ENCODE assay signal across 8 cellular contexts in genomic region chr17:28725660-28726395, GRCh38. TPM values are rescaled to one million over a fixed set of nuclear protein-coding genes. Genes with fewer than 3 reads are reported as not detected.
DNase-seq lines count a peak whose midpoint lies in the region; ATAC-seq and TF ChIP-seq lines count a peak whose summit lies in the region.

Gene TLCD1 (minus strand): TSS chr17:28726233. CDS start chr17:28726097, 136 bp downstream.

- CTCF ChIA-PET in naive thymus-derived CD4-positive, alpha-beta T cell (lab: Charles Lee): interaction anchor here (0.6 to 10.6 kb wide), 22 partner anchors 8 to 239 kb away, joined by 3 to 331 read pairs (median 4); partner anchors contain the start of genes FLOT2, PROCA1, SDF2 and SUPT6H

- H3K27me3 Mint-ChIP-seq in naive thymus-derived CD4-positive, alpha-beta T cell: no peaks in the 10 kb centered on the region

- H3K36me3 ChIP-seq in naive thymus-derived CD4-positive, alpha-beta T cell (ENCODE audit: control insufficient read depth in 2 of 3, insufficient read depth in 3 of 3, low read length in 3 of 3): peaks cover 20 to 39% (median 29%) of the 10 kb centered on the region in 3 experiments
- H3K36me3 ChIP-seq in tibial nerve: peaks cover 6 to 41% (median 19%) of the 10 kb centered on the region in 3 donors

- H3K4me3 ChIP-seq in epithelial cell of proximal tubule (ENCODE audit: low read depth, low read length) (peak within 1 kb of the TSS; percentile 67), tibial nerve (peak within 1 kb of the TSS; percentile 41 to 85 (median 68))
- peak within 1 kb of the TSS; percentile 83 for H3K4me3 ChIP-seq in naive thymus-derived CD4-positive, alpha-beta T cell (ENCODE audit: low read length)

- peak within 1 kb of the TSS; percentile 93 to 100 (median 98) for H3K27ac Mint-ChIP-seq in naive thymus-derived CD4-positive, alpha-beta T cell

- H3K4me3 Mint-ChIP-seq in naive thymus-derived CD4-positive, alpha-beta T cell: peak within 1 kb of the TSS; percentile 82 to 98 (median 96)

- DNase-seq in GF-D8 (lab: John Stamatoyannopoulos, UW) (peak; percentile 23), NCI-H82 treated with DMSO at 0.1 percent for 48 hours (lab: John Stamatoyannopoulos, UW; ENCODE audit: unreplicated experiment) (peak; percentile 85), epithelial cell of proximal tubule (ENCODE audit: low read depth) (no peak), tibial nerve (ENCODE audit: low spot score in 2 of 2) (peak in 1 of 2 donors; percentile 31)
- DNase-seq in activated CD8-positive, alpha-beta memory T cell treated with anti-CD3 and anti-CD28 coated beads, Interleukin-2, amount 50 U/mL, for 48 hours: peak; percentile 89
- DNase-seq in naive thymus-derived CD4-positive, alpha-beta T cell: peak in 8 of 9 donors; percentile 26 to 80 (median 38)

- intact Hi-C loops in naive thymus-derived CD4-positive, alpha-beta T cell (cut with micrococcal nuclease): loop anchor here (2.0 to 10.0 kb wide), 6 partner anchors 79 to 566 kb away; partner anchors contain the start of genes BLTP2 (in 1 of the 2), FAM222B (in 1 of the 2) and NUFIP2 (in 1 of the 2)

- TF ChIP-seq EP300 in tibial nerve (IDR thresholded peaks at IDR 0.05): no peak

- peaks cover 13 to 68% (median 58%) of the 10 kb centered on the region in 7 donors for H3K4me1 Mint-ChIP-seq in naive thymus-derived CD4-positive, alpha-beta T cell

- H3K4me1 ChIP-seq in naive thymus-derived CD4-positive, alpha-beta T cell (ENCODE audit: control insufficient read depth in 2 of 2, insufficient read depth in 2 of 2, low read length in 2 of 2): peaks cover 33 to 43% of the 10 kb centered on the region in 2 donors
- peaks cover 0 to 67% (median 37%) of the 10 kb centered on the region in 4 donors for H3K4me1 ChIP-seq in tibial nerve

- H3K27me3 ChIP-seq in naive thymus-derived CD4-positive, alpha-beta T cell (ENCODE audit: control insufficient read depth in 2 of 2, insufficient read depth in 2 of 2, low read length in 2 of 2): no peaks in the 10 kb centered on the region
- no peaks in the 10 kb centered on the region for H3K27me3 ChIP-seq in tibial nerve

- H3K27ac ChIP-seq in naive thymus-derived CD4-positive, alpha-beta T cell (ENCODE audit: low read depth, low read length): peak within 1 kb of the TSS; percentile 100
- H3K27ac ChIP-seq in tibial nerve: peak within 1 kb of the TSS; percentile 26 to 100 (median 94)

- POLR2A ChIA-PET in naive thymus-derived CD4-positive, alpha-beta T cell (lab: Charles Lee): interaction anchor here (0.8 to 9.2 kb wide), 11 partner anchors 14 to 226 kb away, joined by 3 to 269 read pairs (median 11); partner anchors contain the start of genes ALDOC, BLTP2, DHRS13 and FLOT2

- H3K36me3 Mint-ChIP-seq in naive thymus-derived CD4-positive, alpha-beta T cell: peaks cover 4 to 30% (median 11%) of the 10 kb centered on the region in 5 donors

- no peaks in the 10 kb centered on the region for H3K9me3 ChIP-seq in naive thymus-derived CD4-positive, alpha-beta T cell (ENCODE audit: control insufficient read depth in 2 of 3, low read length in 3 of 3)
- H3K9me3 ChIP-seq in tibial nerve: no peaks in the 10 kb centered on the region

- TF ChIP-seq POLR2A in tibial nerve (IDR thresholded peaks at IDR 0.05): no peak

- 0 to 1% methylated on average over 2 to 21 of the region's 66 CpGs for WGBS in tibial nerve, 2 donors

- ATAC-seq in HG03439 (IDR thresholded peaks at IDR 0.05; ENCODE audit: unreplicated experiment) (peak; percentile 6), GM19328 (IDR thresholded peaks at IDR 0.05; ENCODE audit: unreplicated experiment) (no peak)
- ATAC-seq in naive thymus-derived CD4-positive, alpha-beta T cell: no peak

- H3K9me3 Mint-ChIP-seq in naive thymus-derived CD4-positive, alpha-beta T cell: no peaks in the 10 kb centered on the region

- TF ChIP-seq CTCF in epithelial cell of proximal tubule (conservative IDR thresholded peaks at IDR 0.05; ENCODE audit: low read depth, low read length) (no peak), tibial nerve (IDR thresholded peaks at IDR 0.05) (no peak)

RNA-seq across cellular contexts. Expression of gene TLCD1, which starts in this region (rescaled TPM):
- 14.5 and 14.7 TPM in 2 replicates for total RNA-seq in epithelial cell of proximal tubule
- 1 to 10 TPM in 1 of 5 experiments, under 1 TPM in 2, not detected in 2; 0.69 to 3.0 (median 0.79) TPM for total RNA-seq in naive thymus-derived CD4-positive, alpha-beta T cell
- not detected for polyA plus RNA-seq in naive thymus-derived CD4-positive, alpha-beta T cell
- 1 to 10 TPM in 1 of 4 donors, under 1 TPM in 1, not detected in 2; 0.44 to 1.2 TPM for total RNA-seq in tibial nerve
